In genomic region chr2:240618776-240619175, GRCh38 we compare ENCODE assay signal across 17 cellular contexts. TPM values are rescaled to one million over a fixed set of nuclear protein-coding genes. Genes with fewer than 3 reads are reported as not detected.
DNase-seq lines count a peak whose midpoint lies in the region; ATAC-seq and TF ChIP-seq lines count a peak whose summit lies in the region.
"Had no signal": no experiment of that assay in that cellular context is flagged by ENCODE, and none has a peak within 500 bp of the region (broad histone marks: within the 10 kb centered on the region; RNA-seq: fewer than 3 reads in every experiment).

No MANE protein-coding gene starts in this region.

- no peak for ATAC-seq in activated CD8-positive, alpha-beta memory T cell treated with anti-CD3 and anti-CD28 coated beads, Interleukin-2, amount 10 ng/mL, durations not matched to agents 7 days and 5 days
- ATAC-seq in activated CD8-positive, alpha-beta T cell treated with anti-CD3 and anti-CD28 coated beads, Interleukin-2, amount 10 ng/mL, durations not matched to agents 7 days and 5 days = no peak
- ATAC-seq in naive thymus-derived CD4-positive, alpha-beta T cell = no peak
- ATAC-seq: PC-3 had no signal

- peaks cover 63% of the 10 kb centered on the region for H3K4me1 Mint-ChIP-seq in activated CD8-positive, alpha-beta memory T cell treated with anti-CD3 and anti-CD28 coated beads, Interleukin-2, amount 10 ng/mL, durations not matched to agents 7 days and 5 days
- peaks cover 73% of the 10 kb centered on the region for H3K4me1 Mint-ChIP-seq in activated CD8-positive, alpha-beta T cell treated with anti-CD3 and anti-CD28 coated beads, Interleukin-2, amount 10 ng/mL, durations not matched to agents 7 days and 5 days (ENCODE audit: low read depth)
- peaks cover 8 to 49% (median 33%) of the 10 kb centered on the region in 7 donors for H3K4me1 Mint-ChIP-seq in naive thymus-derived CD4-positive, alpha-beta T cell

- H3K27me3 Mint-ChIP-seq in activated CD8-positive, alpha-beta memory T cell treated with anti-CD3 and anti-CD28 coated beads, Interleukin-2, amount 10 ng/mL, durations not matched to agents 7 days and 5 days = no peaks in the 10 kb centered on the region
- no peaks in the 10 kb centered on the region for H3K27me3 Mint-ChIP-seq in activated CD8-positive, alpha-beta T cell treated with anti-CD3 and anti-CD28 coated beads, Interleukin-2, amount 10 ng/mL, durations not matched to agents 7 days and 5 days (ENCODE audit: low read depth)
- no peaks in the 10 kb centered on the region for H3K27me3 Mint-ChIP-seq in naive thymus-derived CD4-positive, alpha-beta T cell

- POLR2A ChIA-PET in activated CD8-positive, alpha-beta T cell treated with anti-CD3 and anti-CD28 coated beads, Interleukin-2, amount 10 ng/mL, durations not matched to agents 7 days and 5 days (lab: Charles Lee) = no interaction called here
- POLR2A ChIA-PET in naive thymus-derived CD4-positive, alpha-beta T cell (lab: Charles Lee) = interaction anchor here (1.5 kb wide), 1 partner anchor 53 kb away, joined by 4 read pairs; no protein-coding TSS in a partner anchor

- H3K36me3 ChIP-seq in naive thymus-derived CD4-positive, alpha-beta T cell (ENCODE audit: control insufficient read depth in 2 of 3, insufficient read depth in 3 of 3, low read length in 3 of 3) = no peaks in the 10 kb centered on the region
- H3K36me3 ChIP-seq in brain microvascular endothelial cell (replicated peaks) = no peaks in the 10 kb centered on the region

- H3K4me3 Mint-ChIP-seq in activated CD8-positive, alpha-beta memory T cell treated with anti-CD3 and anti-CD28 coated beads, Interleukin-2, amount 10 ng/mL, durations not matched to agents 7 days and 5 days = no peak overlapping the region
- H3K4me3 Mint-ChIP-seq in activated CD8-positive, alpha-beta T cell treated with anti-CD3 and anti-CD28 coated beads, Interleukin-2, amount 10 ng/mL, durations not matched to agents 7 days and 5 days = no peak overlapping the region
- peak overlapping the region in 2 of 10 donors; percentile 1 to 30 for H3K4me3 Mint-ChIP-seq in naive thymus-derived CD4-positive, alpha-beta T cell
- H3K4me3 Mint-ChIP-seq: HFFc6 had no signal

- H3K4me3 ChIP-seq in naive thymus-derived CD4-positive, alpha-beta T cell (ENCODE audit: low read length) = no peak overlapping the region
- H3K4me3 ChIP-seq in brain microvascular endothelial cell (ENCODE audit: low read depth, low read length) = no peak overlapping the region

- in situ Hi-C loops in brain microvascular endothelial cell (cut with HindIII; ENCODE audit: low pct_ligation_motif_present, low sequenced_read_pairs) = no loop called here

- H3K27ac ChIP-seq in naive thymus-derived CD4-positive, alpha-beta T cell (ENCODE audit: low read depth, low read length) = no peak overlapping the region
- H3K27ac ChIP-seq in brain microvascular endothelial cell = no peak overlapping the region
- H3K27ac ChIP-seq: C4-2B had no signal

- peak overlapping the region; percentile 43 for H3K27ac Mint-ChIP-seq in activated CD8-positive, alpha-beta memory T cell treated with anti-CD3 and anti-CD28 coated beads, Interleukin-2, amount 10 ng/mL, durations not matched to agents 7 days and 5 days
- peak overlapping the region; percentile 58 for H3K27ac Mint-ChIP-seq in activated CD8-positive, alpha-beta T cell treated with anti-CD3 and anti-CD28 coated beads, Interleukin-2, amount 10 ng/mL, durations not matched to agents 7 days and 5 days
- H3K27ac Mint-ChIP-seq in naive thymus-derived CD4-positive, alpha-beta T cell = peak overlapping the region in 5 of 9 donors; percentile 20 to 40 (median 28)
- H3K27ac Mint-ChIP-seq: HFFc6 had no signal

- H3K9me3 ChIP-seq in naive thymus-derived CD4-positive, alpha-beta T cell (ENCODE audit: control insufficient read depth in 2 of 3, low read length in 3 of 3) = no peaks in the 10 kb centered on the region

- intact Hi-C loops in naive thymus-derived CD4-positive, alpha-beta T cell (cut with micrococcal nuclease) = no loop called here

- DNase-seq in activated CD8-positive, alpha-beta memory T cell treated with anti-CD3 and anti-CD28 coated beads, Interleukin-2, amount 10 ng/mL, durations not matched to agents 7 days and 5 days = no peak
- no peak for DNase-seq in activated CD8-positive, alpha-beta memory T cell treated with anti-CD3 and anti-CD28 coated beads, Interleukin-2, amount 50 U/mL, for 4 hours
- DNase-seq in DMS79 (lab: John Stamatoyannopoulos, UW) = peak; percentile 73
- DNase-seq in activated CD8-positive, alpha-beta T cell treated with anti-CD3 and anti-CD28 coated beads, Interleukin-2, amount 10 ng/mL, durations not matched to agents 7 days and 5 days = no peak
- peak in 1 of 9 donors; percentile 5 for DNase-seq in naive thymus-derived CD4-positive, alpha-beta T cell
- DNase-seq in nucleus accumbens (lab: John Stamatoyannopoulos, UW) = no peak
- no peak for DNase-seq in stimulated activated CD4-positive, alpha-beta T cell treated with anti-CD3 and anti-CD28 coated beads, Interleukin-15, amount 100 ng/mL, for 24 hours
- DNase-seq in brain microvascular endothelial cell = no peak
- DNase-seq: COR-L47, HFFc6, KBM-7, MV-4-11, NCI-H1930, NCI-H774, PC-3 had no signal

- no peak for TF ChIP-seq CTCF in brain microvascular endothelial cell (IDR thresholded peaks at IDR 0.05; ENCODE audit: low read depth, low read length, missing control alignments)

- peaks cover 27% of the 10 kb centered on the region for H3K36me3 Mint-ChIP-seq in activated CD8-positive, alpha-beta memory T cell treated with anti-CD3 and anti-CD28 coated beads, Interleukin-2, amount 10 ng/mL, durations not matched to agents 7 days and 5 days
- peaks cover 44% of the 10 kb centered on the region for H3K36me3 Mint-ChIP-seq in activated CD8-positive, alpha-beta T cell treated with anti-CD3 and anti-CD28 coated beads, Interleukin-2, amount 10 ng/mL, durations not matched to agents 7 days and 5 days (ENCODE audit: low read depth)
- peaks cover 0 to 31% (median 15%) of the 10 kb centered on the region in 5 donors for H3K36me3 Mint-ChIP-seq in naive thymus-derived CD4-positive, alpha-beta T cell

- CTCF ChIA-PET in activated CD8-positive, alpha-beta memory T cell treated with anti-CD3 and anti-CD28 coated beads, Interleukin-2, amount 10 ng/mL, durations not matched to agents 7 days and 5 days (lab: Charles Lee) = interaction anchor here (1.2 to 2.4 kb wide), 2 partner anchors 10 to 52 kb away, joined by 5 to 6 read pairs; no protein-coding TSS in a partner anchor
- CTCF ChIA-PET in activated CD8-positive, alpha-beta T cell treated with anti-CD3 and anti-CD28 coated beads, Interleukin-2, amount 10 ng/mL, durations not matched to agents 7 days and 5 days (lab: Charles Lee) = interaction anchor here (0.6 kb wide), 1 partner anchor 43 kb away, joined by 3 read pairs; no protein-coding TSS in a partner anchor
- CTCF ChIA-PET in naive thymus-derived CD4-positive, alpha-beta T cell (lab: Charles Lee) = no interaction called here

- peaks cover 29 to 30% of the 10 kb centered on the region in 2 donors for H3K4me1 ChIP-seq in naive thymus-derived CD4-positive, alpha-beta T cell (ENCODE audit: control insufficient read depth in 2 of 2, insufficient read depth in 2 of 2, low read length in 2 of 2)

- peaks cover 5% of the 10 kb centered on the region for H3K9me3 Mint-ChIP-seq in activated CD8-positive, alpha-beta memory T cell treated with anti-CD3 and anti-CD28 coated beads, Interleukin-2, amount 10 ng/mL, durations not matched to agents 7 days and 5 days (ENCODE audit: low read depth)
- H3K9me3 Mint-ChIP-seq in activated CD8-positive, alpha-beta T cell treated with anti-CD3 and anti-CD28 coated beads, Interleukin-2, amount 10 ng/mL, durations not matched to agents 7 days and 5 days (ENCODE audit: insufficient read depth) = peaks cover 22% of the 10 kb centered on the region
- H3K9me3 Mint-ChIP-seq in naive thymus-derived CD4-positive, alpha-beta T cell = peaks cover 0 to 13% (median 5%) of the 10 kb centered on the region in 11 donors

- H3K27me3 ChIP-seq in naive thymus-derived CD4-positive, alpha-beta T cell (ENCODE audit: control insufficient read depth in 2 of 2, insufficient read depth in 2 of 2, low read length in 2 of 2) = no peaks in the 10 kb centered on the region
- no peaks in the 10 kb centered on the region for H3K27me3 ChIP-seq in brain microvascular endothelial cell (replicated peaks)

RNA-seq across cellular contexts. Expression of gene GPR35, which starts 6.5 kb away (rescaled TPM):
- 10 to 100 TPM; 14.4 to 35.4 TPM for total RNA-seq in activated CD8-positive, alpha-beta memory T cell treated with anti-CD3 and anti-CD28 coated beads, Interleukin-2, amount 10 ng/mL, durations not matched to agents 7 days and 5 days
- total RNA-seq in activated CD8-positive, alpha-beta T cell treated with anti-CD3 and anti-CD28 coated beads, Interleukin-2, amount 10 ng/mL, durations not matched to agents 7 days and 5 days = 10 to 100 TPM; 21.6 to 23.8 TPM
- total RNA-seq in naive thymus-derived CD4-positive, alpha-beta T cell = 10 to 100 TPM in 3 of 5 experiments, 1 to 10 TPM in 2; 7.1 to 19.0 (median 10.2) TPM
- polyA plus RNA-seq in naive thymus-derived CD4-positive, alpha-beta T cell = 1 to 10 TPM in 1 of 2 donors, under 1 TPM in 1; 0.20 to 1.0 TPM
- total RNA-seq: H1 had no signal

RNA-seq across cellular contexts. Expression of gene CAPN10, which starts 32.2 kb away (rescaled TPM):
- 10 to 100 TPM; 54.0 to 75.8 TPM for total RNA-seq in activated CD8-positive, alpha-beta memory T cell treated with anti-CD3 and anti-CD28 coated beads, Interleukin-2, amount 10 ng/mL, durations not matched to agents 7 days and 5 days
- total RNA-seq in activated CD8-positive, alpha-beta T cell treated with anti-CD3 and anti-CD28 coated beads, Interleukin-2, amount 10 ng/mL, durations not matched to agents 7 days and 5 days = 10 to 100 TPM; 53.0 to 61.2 TPM
- total RNA-seq in naive thymus-derived CD4-positive, alpha-beta T cell = 10 to 100 TPM; 54.1 to 74.8 (median 64.5) TPM
- 10 to 100 TPM in 1 of 2 donors, 1 to 10 TPM in 1; 8.4 to 14.1 TPM for polyA plus RNA-seq in naive thymus-derived CD4-positive, alpha-beta T cell

RNA-seq across cellular contexts. Expression of gene RNPEPL1, which starts 50.5 kb away (rescaled TPM):
- 100 to 1,000 TPM; 101 to 152 TPM for total RNA-seq in activated CD8-positive, alpha-beta memory T cell treated with anti-CD3 and anti-CD28 coated beads, Interleukin-2, amount 10 ng/mL, durations not matched to agents 7 days and 5 days
- total RNA-seq in activated CD8-positive, alpha-beta T cell treated with anti-CD3 and anti-CD28 coated beads, Interleukin-2, amount 10 ng/mL, durations not matched to agents 7 days and 5 days = 100 to 1,000 TPM; 110 to 113 TPM
- 100 to 1,000 TPM in 4 of 5 experiments, 10 to 100 TPM in 1; 78.5 to 126 (median 112) TPM for total RNA-seq in naive thymus-derived CD4-positive, alpha-beta T cell
- polyA plus RNA-seq in naive thymus-derived CD4-positive, alpha-beta T cell = 10 to 100 TPM; 23.0 to 51.2 TPM

RNA-seq across cellular contexts. Expression of gene DUSP28, which starts 58.6 kb away (rescaled TPM):
- total RNA-seq in activated CD8-positive, alpha-beta memory T cell treated with anti-CD3 and anti-CD28 coated beads, Interleukin-2, amount 10 ng/mL, durations not matched to agents 7 days and 5 days = 10 to 100 TPM; 10.0 to 10.1 TPM
- 1 to 10 TPM; 6.8 to 8.1 TPM for total RNA-seq in activated CD8-positive, alpha-beta T cell treated with anti-CD3 and anti-CD28 coated beads, Interleukin-2, amount 10 ng/mL, durations not matched to agents 7 days and 5 days
- total RNA-seq in naive thymus-derived CD4-positive, alpha-beta T cell = 10 to 100 TPM; 11.1 to 19.5 (median 14.7) TPM
- polyA plus RNA-seq in naive thymus-derived CD4-positive, alpha-beta T cell = 10 to 100 TPM; 17.8 to 30.1 TPM
